Comparison of ENCODE assay signal across 8 cellular contexts in the genomic region with DNA sequence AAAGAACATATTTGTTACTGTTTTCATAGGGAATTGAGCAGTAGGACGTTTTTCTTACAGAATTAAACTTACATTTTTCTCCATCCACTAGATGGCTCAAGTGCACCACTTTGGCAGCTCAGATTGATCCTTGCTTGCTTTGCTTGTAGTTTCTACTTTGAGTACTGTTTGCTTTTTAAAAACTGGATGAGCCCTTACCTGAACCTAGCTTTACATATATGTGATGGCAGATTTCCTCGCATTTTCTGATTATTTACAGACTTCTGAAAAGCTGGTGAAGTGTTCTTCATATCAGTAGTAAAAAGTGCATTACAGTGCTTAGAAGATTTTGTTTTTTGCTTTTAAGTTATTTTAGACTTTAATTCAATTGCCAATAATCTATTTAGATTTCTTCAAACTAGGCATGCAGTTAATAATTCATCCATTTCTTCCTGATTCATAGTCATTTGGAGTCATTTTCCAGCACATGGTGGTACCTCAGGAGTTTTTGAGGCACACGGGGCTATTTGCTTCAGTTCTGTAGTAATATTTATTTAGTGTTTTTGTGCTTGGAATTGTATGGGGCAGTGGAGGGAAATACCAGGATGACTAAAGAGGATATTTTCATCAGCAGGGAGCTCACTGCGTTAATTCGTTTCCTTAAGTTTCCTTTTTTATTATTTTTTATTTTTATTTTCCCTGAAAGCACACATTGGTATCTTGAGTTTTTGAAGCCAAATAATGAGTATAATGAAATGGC. TPM values are rescaled to one million over a fixed set of nuclear protein-coding genes. Genes with fewer than 3 reads are reported as not detected.
DNase-seq lines count a peak whose midpoint lies in the region; ATAC-seq and TF ChIP-seq lines count a peak whose summit lies in the region.

No MANE protein-coding gene starts in this region.

- H3K9me3 ChIP-seq in CD4-positive, alpha-beta memory T cell (ENCODE audit: control insufficient read depth in 1 of 2, low read length in 2 of 2) = no peaks in the 10 kb centered on the region

- peaks cover 14 to 26% (median 20%) of the 10 kb centered on the region in 4 donors for H3K4me1 Mint-ChIP-seq in CD4-positive, alpha-beta memory T cell
- H3K4me1 Mint-ChIP-seq in activated CD8-positive, alpha-beta T cell treated with anti-CD3 and anti-CD28 coated beads, Interleukin-2, amount 10 ng/mL, durations not matched to agents 7 days and 5 days (ENCODE audit: low read depth) = peaks cover 3% of the 10 kb centered on the region

- H3K27me3 ChIP-seq in CD4-positive, alpha-beta memory T cell (ENCODE audit: insufficient read depth, low read length) = no peaks in the 10 kb centered on the region

- peaks cover 5% of the 10 kb centered on the region for H3K4me1 ChIP-seq in CD4-positive, alpha-beta memory T cell (ENCODE audit: insufficient read depth, low read length)

- no peak overlapping the region for H3K4me3 ChIP-seq in CD4-positive, alpha-beta memory T cell (ENCODE audit: low read length in 2 of 2)

- H3K4me3 Mint-ChIP-seq in CD4-positive, alpha-beta memory T cell = no peak overlapping the region
- no peak overlapping the region for H3K4me3 Mint-ChIP-seq in activated CD8-positive, alpha-beta T cell treated with anti-CD3 and anti-CD28 coated beads, Interleukin-2, amount 10 ng/mL, durations not matched to agents 7 days and 5 days

- H3K9me3 Mint-ChIP-seq in CD4-positive, alpha-beta memory T cell = no peaks in the 10 kb centered on the region
- H3K9me3 Mint-ChIP-seq in activated CD8-positive, alpha-beta T cell treated with anti-CD3 and anti-CD28 coated beads, Interleukin-2, amount 10 ng/mL, durations not matched to agents 7 days and 5 days (ENCODE audit: insufficient read depth) = no peaks in the 10 kb centered on the region

- peak; percentile 30 for TF ChIP-seq CTCF in GM20000 (IDR thresholded peaks at IDR 0.05; ENCODE audit: extremely low read depth, missing control alignments)

- no peak overlapping the region for H3K27ac Mint-ChIP-seq in CD4-positive, alpha-beta memory T cell
- no peak overlapping the region for H3K27ac Mint-ChIP-seq in activated CD8-positive, alpha-beta T cell treated with anti-CD3 and anti-CD28 coated beads, Interleukin-2, amount 10 ng/mL, durations not matched to agents 7 days and 5 days

- intact Hi-C loops in CD4-positive, alpha-beta memory T cell (cut with micrococcal nuclease) = loop anchor here (1.0 to 10.0 kb wide), 3 partner anchors 143 to 1151 kb away; no protein-coding TSS in a partner anchor
- intact Hi-C loops in posterior cingulate gyrus (cut with DNase I) = loop anchor here (1.0 to 5.0 kb wide), 3 partner anchors 144 to 293 kb away; no protein-coding TSS in a partner anchor

- CTCF ChIA-PET in CD4-positive, alpha-beta memory T cell (lab: Charles Lee; ENCODE audit: partially characterized antibody) = interaction anchor here (1.0 to 2.2 kb wide), 7 partner anchors 10 to 295 kb away, joined by 3 to 31 read pairs (median 5); no protein-coding TSS in a partner anchor
- CTCF ChIA-PET in activated CD8-positive, alpha-beta T cell treated with anti-CD3 and anti-CD28 coated beads, Interleukin-2, amount 10 ng/mL, durations not matched to agents 7 days and 5 days (lab: Charles Lee) = interaction anchor here (0.9 to 4.7 kb wide), 26 partner anchors 9 to 294 kb away, joined by 3 to 87 read pairs (median 4); no protein-coding TSS in a partner anchor

- no peak overlapping the region for H3K27ac ChIP-seq in CD4-positive, alpha-beta memory T cell (ENCODE audit: low read depth, low read length)

- no peaks in the 10 kb centered on the region for H3K36me3 ChIP-seq in CD4-positive, alpha-beta memory T cell (ENCODE audit: insufficient read depth, low read length)

- no peaks in the 10 kb centered on the region for H3K27me3 Mint-ChIP-seq in CD4-positive, alpha-beta memory T cell
- no peaks in the 10 kb centered on the region for H3K27me3 Mint-ChIP-seq in activated CD8-positive, alpha-beta T cell treated with anti-CD3 and anti-CD28 coated beads, Interleukin-2, amount 10 ng/mL, durations not matched to agents 7 days and 5 days (ENCODE audit: low read depth)

- DNase-seq in CD4-positive, alpha-beta memory T cell = peak in 4 of 5 donors; percentile 20 to 34 (median 25)
- peak; percentile 42 for DNase-seq in GM20000 (ENCODE audit: low spot score)
- DNase-seq in NCI-H226 = peak; percentile 38
- DNase-seq in activated CD8-positive, alpha-beta T cell treated with anti-CD3 and anti-CD28 coated beads, Interleukin-2, amount 10 ng/mL, durations not matched to agents 7 days and 5 days = peak; percentile 59
- peak; percentile 73 for DNase-seq in glomerular visceral epithelial cell (ENCODE audit: extremely low spot score)
- peak in 6 of 10 donors; percentile 11 to 77 (median 33) for DNase-seq in posterior cingulate gyrus
- DNase-seq in NCI-H1048 (lab: John Stamatoyannopoulos, UW) = no peak

- POLR2A ChIA-PET in CD4-positive, alpha-beta memory T cell (lab: Charles Lee; ENCODE audit: partially characterized antibody) = interaction anchor here (1.1 kb wide), 1 partner anchor 18 kb away, joined by 4 read pairs; no protein-coding TSS in a partner anchor
- POLR2A ChIA-PET in activated CD8-positive, alpha-beta T cell treated with anti-CD3 and anti-CD28 coated beads, Interleukin-2, amount 10 ng/mL, durations not matched to agents 7 days and 5 days (lab: Charles Lee) = no interaction called here

- ATAC-seq in activated CD8-positive, alpha-beta T cell treated with anti-CD3 and anti-CD28 coated beads, Interleukin-2, amount 10 ng/mL, durations not matched to agents 7 days and 5 days = no peak
- no peak for ATAC-seq in HG03342 (IDR thresholded peaks at IDR 0.05; ENCODE audit: unreplicated experiment)

- H3K36me3 Mint-ChIP-seq in CD4-positive, alpha-beta memory T cell = no peaks in the 10 kb centered on the region
- H3K36me3 Mint-ChIP-seq in activated CD8-positive, alpha-beta T cell treated with anti-CD3 and anti-CD28 coated beads, Interleukin-2, amount 10 ng/mL, durations not matched to agents 7 days and 5 days (ENCODE audit: low read depth) = no peaks in the 10 kb centered on the region

RNA-seq across cellular contexts. Expression of a gene that starts 57.3 kb away (rescaled TPM):
- total RNA-seq in CD4-positive, alpha-beta memory T cell = 10 to 100 TPM; 47.6 to 49.9 TPM
- polyA plus RNA-seq in CD4-positive, alpha-beta memory T cell = 10 to 100 TPM; 13.3 to 22.3 TPM
- 10 to 100 TPM; 29.4 to 30.7 TPM for total RNA-seq in activated CD8-positive, alpha-beta T cell treated with anti-CD3 and anti-CD28 coated beads, Interleukin-2, amount 10 ng/mL, durations not matched to agents 7 days and 5 days
